15 cellular contexts compared by ENCODE assay signal in genomic region chr1:198001776-198002408, GRCh38.
"Had no signal": no experiment of that assay in that cellular context is flagged by ENCODE, and none has a peak within 500 bp of the region (broad histone marks: within the 10 kb centered on the region; RNA-seq: fewer than 3 reads in every experiment).

No MANE protein-coding gene starts in this region.

- H3K4me3 ChIP-seq: left lung, psoas muscle, right lobe of liver, suprapubic skin had no signal

- H3K27me3 ChIP-seq: left lung, right lobe of liver, suprapubic skin had no signal

- H3K4me3 Mint-ChIP-seq: activated CD4-positive, alpha-beta T cell treated with anti-CD3 and anti-CD28 coated beads, Interleukin-2, amount 10 ng/mL, durations not matched to agents 7 days and 5 days; dendritic cell treated with granulocyte-macrophage colony-stimulating factor and Interleukin-4, amounts not matched to agents 40 ng/mL and 50 ng/mL, for 4 days; natural killer cell treated with Interleukin-12 subunit alpha and Interleukin-12 subunit beta and Interleukin-15 and Interleukin-18, amount 100 ng/mL, for 72 hours had no signal

- H3K36me3 ChIP-seq: left lung, right lobe of liver, suprapubic skin had no signal

- H3K4me1 ChIP-seq: left lung, psoas muscle, right lobe of liver, suprapubic skin had no signal

- ATAC-seq: left lung; natural killer cell treated with Interleukin-12 subunit alpha and Interleukin-12 subunit beta and Interleukin-15 and Interleukin-18, amount 100 ng/mL, for 72 hours; psoas muscle; right lobe of liver had no signal

- H3K9me3 ChIP-seq: left lung, psoas muscle, right lobe of liver, suprapubic skin had no signal

- H3K9me3 Mint-ChIP-seq: activated CD4-positive, alpha-beta T cell treated with anti-CD3 and anti-CD28 coated beads, Interleukin-2, amount 10 ng/mL, durations not matched to agents 7 days and 5 days; dendritic cell treated with granulocyte-macrophage colony-stimulating factor and Interleukin-4, amounts not matched to agents 40 ng/mL and 50 ng/mL, for 4 days; natural killer cell treated with Interleukin-12 subunit alpha and Interleukin-12 subunit beta and Interleukin-15 and Interleukin-18, amount 100 ng/mL, for 72 hours had no signal

- H3K27me3 Mint-ChIP-seq: dendritic cell treated with granulocyte-macrophage colony-stimulating factor and Interleukin-4, amounts not matched to agents 40 ng/mL and 50 ng/mL, for 4 days had no signal

- H3K4me1 Mint-ChIP-seq: activated CD4-positive, alpha-beta T cell treated with anti-CD3 and anti-CD28 coated beads, Interleukin-2, amount 10 ng/mL, durations not matched to agents 7 days and 5 days had no signal

- DNase-seq: activated CD4-positive, alpha-beta T cell treated with anti-CD3 and anti-CD28 coated beads, Interleukin-2, amount 10 ng/mL, durations not matched to agents 7 days and 5 days; activated CD4-positive, CD25-positive, alpha-beta regulatory T cell; activated CD8-positive, alpha-beta memory T cell treated with anti-CD3 and anti-CD28 coated beads for 24 hours; activated naive CD4-positive, alpha-beta T cell treated with Interleukin-2 at 50 U/mL for 16 hours; central memory CD4-positive, alpha-beta T cell; islet precursor cell; left lung; nucleus accumbens; psoas muscle; right lobe of liver; stimulated activated CD4-positive, alpha-beta T cell treated with anti-CD3 and anti-CD28 coated beads, Interleukin-12 subunit alpha, Interleukin-12 subunit beta, amount 100 ng/mL, for 4 hours; stimulated activated naive CD4-positive, alpha-beta T cell had no signal

- H3K27ac Mint-ChIP-seq: activated CD4-positive, alpha-beta T cell treated with anti-CD3 and anti-CD28 coated beads, Interleukin-2, amount 10 ng/mL, durations not matched to agents 7 days and 5 days; dendritic cell treated with granulocyte-macrophage colony-stimulating factor and Interleukin-4, amounts not matched to agents 40 ng/mL and 50 ng/mL, for 4 days; natural killer cell treated with Interleukin-12 subunit alpha and Interleukin-12 subunit beta and Interleukin-15 and Interleukin-18, amount 100 ng/mL, for 72 hours had no signal

- H3K27ac ChIP-seq: left lung, psoas muscle, right lobe of liver, suprapubic skin had no signal
